In genomic region chr1:245377854-245378253, GRCh38 we compare ENCODE assay signal across 17 cellular contexts.
A peak's percentile ranks its signal among the peaks of the same experiment; 100 is the strongest.
DNase-seq lines count a peak whose midpoint lies in the region; ATAC-seq and TF ChIP-seq lines count a peak whose summit lies in the region.
"Had no signal": no experiment of that assay in that cellular context is flagged by ENCODE, and none has a peak within 500 bp of the region (broad histone marks: within the 10 kb centered on the region; RNA-seq: fewer than 3 reads in every experiment).

No MANE protein-coding gene starts in this region.

- peaks cover 4% of the 10 kb centered on the region for H3K79me2 ChIP-seq in smooth muscle cell (ENCODE audit: low read depth)

- no peak overlapping the region for H2AFZ ChIP-seq in smooth muscle cell (ENCODE audit: low read depth)
- H2AFZ ChIP-seq: GM23248, PC-9 had no signal

- DNase-seq in activated naive CD4-positive, alpha-beta T cell treated with anti-CD3 and anti-CD28 coated beads, Interleukin-2, amount 50 U/mL, for 72 hours (ENCODE audit: low spot score in 2 of 2): no peak
- no peak for DNase-seq in activated naive CD4-positive, alpha-beta T cell treated with anti-CD3 and anti-CD28 coated beads, Interleukin-2, amount 10 ng/mL, durations not matched to agents 7 days and 5 days
- DNase-seq in activated naive CD8-positive, alpha-beta T cell treated with anti-CD3 and anti-CD28 coated beads, Interleukin-2, amount 10 ng/mL, durations not matched to agents 7 days and 5 days: no peak
- DNase-seq in smooth muscle cell (lab: John Stamatoyannopoulos, UW; ENCODE audit: unreplicated experiment): no peak
- no peak for DNase-seq in dermis blood vessel endothelial cell
- no peak for DNase-seq in foreskin melanocyte
- DNase-seq in posterior vena cava (ENCODE audit: low spot score): no peak
- DNase-seq: C1 segment of cervical spinal cord, DMS53, GM23248, NCI-H1417 treated with DMSO at 0.1 percent for 48 hours, NCI-H1930, NCI-H748 treated with DMSO at 0.1 percent for 48 hours, PC-9 had no signal

- no peaks in the 10 kb centered on the region for H3K36me3 Mint-ChIP-seq in activated naive CD4-positive, alpha-beta T cell treated with anti-CD3 and anti-CD28 coated beads, Interleukin-2, amount 50 U/mL, for 72 hours
- H3K36me3 Mint-ChIP-seq in activated naive CD4-positive, alpha-beta T cell treated with anti-CD3 and anti-CD28 coated beads, Interleukin-2, amount 10 ng/mL, durations not matched to agents 7 days and 5 days: no peaks in the 10 kb centered on the region
- H3K36me3 Mint-ChIP-seq in activated naive CD8-positive, alpha-beta T cell treated with anti-CD3 and anti-CD28 coated beads, Interleukin-2, amount 10 ng/mL, durations not matched to agents 7 days and 5 days: no peaks in the 10 kb centered on the region

- H3K27ac ChIP-seq in KOPT-K1 (ENCODE audit: low read depth, low read length, poor library complexity, severe bottlenecking) (peak overlapping the region; percentile 64), smooth muscle cell (ENCODE audit: low read depth) (peak overlapping the region; percentile 18)
- H3K27ac ChIP-seq: GM23248, PC-9, SJCRH30 had no signal

- intact Hi-C loops in posterior vena cava (cut with DNase I): no loop called here

- H3K4me1 ChIP-seq in smooth muscle cell (ENCODE audit: low read depth): no peaks in the 10 kb centered on the region

- H3K9me3 Mint-ChIP-seq in activated naive CD4-positive, alpha-beta T cell treated with anti-CD3 and anti-CD28 coated beads, Interleukin-2, amount 50 U/mL, for 72 hours: no peaks in the 10 kb centered on the region
- no peaks in the 10 kb centered on the region for H3K9me3 Mint-ChIP-seq in activated naive CD4-positive, alpha-beta T cell treated with anti-CD3 and anti-CD28 coated beads, Interleukin-2, amount 10 ng/mL, durations not matched to agents 7 days and 5 days
- no peaks in the 10 kb centered on the region for H3K9me3 Mint-ChIP-seq in activated naive CD8-positive, alpha-beta T cell treated with anti-CD3 and anti-CD28 coated beads, Interleukin-2, amount 10 ng/mL, durations not matched to agents 7 days and 5 days

- H3F3A ChIP-seq in smooth muscle cell (ENCODE audit: low read depth): peaks cover 20% of the 10 kb centered on the region

- peak overlapping the region in 1 of 2 donors; percentile 35 for H3K27ac Mint-ChIP-seq in activated naive CD4-positive, alpha-beta T cell treated with anti-CD3 and anti-CD28 coated beads, Interleukin-2, amount 50 U/mL, for 72 hours
- no peak overlapping the region for H3K27ac Mint-ChIP-seq in activated naive CD4-positive, alpha-beta T cell treated with anti-CD3 and anti-CD28 coated beads, Interleukin-2, amount 10 ng/mL, durations not matched to agents 7 days and 5 days
- no peak overlapping the region for H3K27ac Mint-ChIP-seq in activated naive CD8-positive, alpha-beta T cell treated with anti-CD3 and anti-CD28 coated beads, Interleukin-2, amount 10 ng/mL, durations not matched to agents 7 days and 5 days

- peaks cover 16% of the 10 kb centered on the region for H3K4me1 Mint-ChIP-seq in activated naive CD4-positive, alpha-beta T cell treated with anti-CD3 and anti-CD28 coated beads, Interleukin-2, amount 10 ng/mL, durations not matched to agents 7 days and 5 days
- H3K4me1 Mint-ChIP-seq in activated naive CD8-positive, alpha-beta T cell treated with anti-CD3 and anti-CD28 coated beads, Interleukin-2, amount 10 ng/mL, durations not matched to agents 7 days and 5 days: peaks cover 21% of the 10 kb centered on the region

- no peak overlapping the region for H3K9ac ChIP-seq in smooth muscle cell (ENCODE audit: low read depth)
- H3K9ac ChIP-seq: GM23248 had no signal

- H3K36me3 ChIP-seq in KOPT-K1 (ENCODE audit: insufficient read depth, low read length) (no peaks in the 10 kb centered on the region), smooth muscle cell (ENCODE audit: low read depth) (no peaks in the 10 kb centered on the region)

- H4K20me1 ChIP-seq in smooth muscle cell (ENCODE audit: low read depth): peaks cover 25% of the 10 kb centered on the region

- H3K27me3 Mint-ChIP-seq in activated naive CD4-positive, alpha-beta T cell treated with anti-CD3 and anti-CD28 coated beads, Interleukin-2, amount 10 ng/mL, durations not matched to agents 7 days and 5 days: no peaks in the 10 kb centered on the region
- peaks cover 2% of the 10 kb centered on the region for H3K27me3 Mint-ChIP-seq in activated naive CD8-positive, alpha-beta T cell treated with anti-CD3 and anti-CD28 coated beads, Interleukin-2, amount 10 ng/mL, durations not matched to agents 7 days and 5 days

- TF ChIP-seq CTCF in smooth muscle cell (IDR thresholded peaks at IDR 0.05; ENCODE audit: borderline replicate concordance, insufficient read depth, poor library complexity, severe bottlenecking): no peak

- POLR2A ChIA-PET in activated naive CD8-positive, alpha-beta T cell treated with anti-CD3 and anti-CD28 coated beads, Interleukin-2, amount 10 ng/mL, durations not matched to agents 7 days and 5 days (lab: Charles Lee): no interaction called here

- no peak overlapping the region for H3K4me3 ChIP-seq in smooth muscle cell
- H3K4me3 ChIP-seq: GM23248, PC-9, SJCRH30 had no signal

- WGBS in smooth muscle cell (ENCODE audit: low lambda C conversion rate): 76% methylated on average over 5 of the region's 5 CpGs

- H3K9me3 ChIP-seq in KOPT-K1 (ENCODE audit: insufficient read depth, low read length, poor library complexity, severe bottlenecking) (no peaks in the 10 kb centered on the region), smooth muscle cell (replicated peaks; ENCODE audit: low read depth) (no peaks in the 10 kb centered on the region)
- H3K9me3 ChIP-seq: SJCRH30 had no signal

- no peaks in the 10 kb centered on the region for H3K27me3 ChIP-seq in smooth muscle cell (ENCODE audit: low read depth)
- H3K27me3 ChIP-seq: SJCRH30 had no signal

- no peak overlapping the region for H3K4me3 Mint-ChIP-seq in activated naive CD4-positive, alpha-beta T cell treated with anti-CD3 and anti-CD28 coated beads, Interleukin-2, amount 10 ng/mL, durations not matched to agents 7 days and 5 days
- H3K4me3 Mint-ChIP-seq in activated naive CD8-positive, alpha-beta T cell treated with anti-CD3 and anti-CD28 coated beads, Interleukin-2, amount 10 ng/mL, durations not matched to agents 7 days and 5 days: peak overlapping the region; percentile 37

- no peak overlapping the region for H3K4me2 ChIP-seq in smooth muscle cell
- H3K4me2 ChIP-seq: PC-9 had no signal

- CTCF ChIA-PET in activated naive CD4-positive, alpha-beta T cell treated with anti-CD3 and anti-CD28 coated beads, Interleukin-2, amount 10 ng/mL, durations not matched to agents 7 days and 5 days (lab: Charles Lee): no interaction called here

- ATAC-seq in activated naive CD4-positive, alpha-beta T cell treated with anti-CD3 and anti-CD28 coated beads, Interleukin-2, amount 50 U/mL, for 72 hours: peak; percentile 9 to 54
- no peak for ATAC-seq in activated naive CD8-positive, alpha-beta T cell treated with anti-CD3 and anti-CD28 coated beads, Interleukin-2, amount 10 ng/mL, durations not matched to agents 7 days and 5 days (ENCODE audit: low read depth)
- ATAC-seq: HCT116 had no signal
